ENCODE assay signal across 19 cellular contexts in the genomic region with DNA sequence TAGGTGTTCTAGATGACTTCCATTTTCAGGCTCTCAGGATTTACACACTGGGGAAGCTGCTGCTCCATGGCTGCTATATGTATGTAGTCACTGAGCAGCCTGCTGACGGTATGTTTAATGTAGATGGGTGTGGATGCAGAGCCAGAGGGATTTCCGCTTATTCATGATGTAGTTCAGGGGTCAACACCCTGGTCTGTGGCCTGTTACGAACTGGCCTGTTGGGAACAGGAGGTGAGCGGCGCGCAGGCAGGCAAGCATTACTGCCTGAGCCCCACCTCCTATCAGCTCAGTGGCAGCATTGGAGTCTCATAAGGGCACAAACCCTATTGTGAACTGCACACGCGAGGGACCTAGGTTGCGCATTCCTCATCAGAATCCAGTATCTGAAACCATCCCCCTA.
"Had no signal": no experiment of that assay in that cellular context is flagged by ENCODE, and none has a peak within 500 bp of the region (broad histone marks: within the 10 kb centered on the region; RNA-seq: fewer than 3 reads in every experiment).

No MANE protein-coding gene starts in this region.

- H3K9me3 Mint-ChIP-seq: activated CD8-positive, alpha-beta T cell treated with anti-CD3 and anti-CD28 coated beads for 36 hours; activated naive CD8-positive, alpha-beta T cell treated with anti-CD3 and anti-CD28 coated beads, Interleukin-2, amount 10 ng/mL, durations not matched to agents 7 days and 5 days; activated T-cell treated with anti-CD3 and anti-CD28 coated beads, Interleukin-2, amount 50 U/mL, for 72 hours; stimulated activated effector memory CD8-positive, alpha-beta T cell treated with anti-CD3 and anti-CD28 coated beads, Interleukin-12 subunit alpha, Interleukin-12 subunit beta, amount 100 ng/mL, for 72 hours had no signal

- H3K9me3 ChIP-seq: gastrocnemius medialis, psoas muscle, thoracic aorta, upper lobe of right lung had no signal

- H3K27ac ChIP-seq: gastrocnemius medialis, psoas muscle, thoracic aorta, upper lobe of right lung, VCaP had no signal

- H3K4me3 ChIP-seq: gastrocnemius medialis, psoas muscle, smooth muscle cell, thoracic aorta, upper lobe of right lung had no signal

- ATAC-seq: activated CD8-positive, alpha-beta T cell treated with anti-CD3 and anti-CD28 coated beads for 36 hours; activated T-cell treated with anti-CD3 and anti-CD28 coated beads, Interleukin-2, amount 50 U/mL, for 72 hours; gastrocnemius medialis; psoas muscle; right cardiac atrium; stimulated activated effector memory CD8-positive, alpha-beta T cell treated with anti-CD3 and anti-CD28 coated beads, Interleukin-12 subunit alpha, Interleukin-12 subunit beta, amount 100 ng/mL, for 72 hours; upper lobe of right lung had no signal

- H3K27ac Mint-ChIP-seq: activated CD8-positive, alpha-beta T cell treated with anti-CD3 and anti-CD28 coated beads for 36 hours; activated naive CD8-positive, alpha-beta T cell treated with anti-CD3 and anti-CD28 coated beads, Interleukin-2, amount 10 ng/mL, durations not matched to agents 7 days and 5 days; activated T-cell treated with anti-CD3 and anti-CD28 coated beads, Interleukin-2, amount 50 U/mL, for 72 hours; stimulated activated effector memory CD8-positive, alpha-beta T cell treated with anti-CD3 and anti-CD28 coated beads, Interleukin-12 subunit alpha, Interleukin-12 subunit beta, amount 100 ng/mL, for 72 hours had no signal

- H3K4me2 ChIP-seq: smooth muscle cell had no signal

- DNase-seq: activated CD8-positive, alpha-beta T cell treated with anti-CD3 and anti-CD28 coated beads for 36 hours; activated naive CD8-positive, alpha-beta T cell treated with anti-CD3 and anti-CD28 coated beads, Interleukin-2, amount 10 ng/mL, durations not matched to agents 7 days and 5 days; activated T-cell treated with anti-CD3 and anti-CD28 coated beads, Interleukin-2, amount 50 U/mL, for 72 hours; central memory CD4-positive, alpha-beta T cell; gastrocnemius medialis; mammary epithelial cell; midbrain; psoas muscle; right cardiac atrium; stimulated activated CD4-positive, alpha-beta T cell treated with anti-CD3 and anti-CD28 coated beads, Interleukin-4, amount 100 ng/mL, for 24 hours; T-helper 2 cell; upper lobe of right lung had no signal

- FAIRE-seq: colon, keratinocyte had no signal

- H3K4me1 ChIP-seq: upper lobe of right lung had no signal

- H3K27me3 ChIP-seq: gastrocnemius medialis, upper lobe of right lung had no signal

- H3K4me3 Mint-ChIP-seq: activated CD8-positive, alpha-beta T cell treated with anti-CD3 and anti-CD28 coated beads for 36 hours; activated naive CD8-positive, alpha-beta T cell treated with anti-CD3 and anti-CD28 coated beads, Interleukin-2, amount 10 ng/mL, durations not matched to agents 7 days and 5 days; activated T-cell treated with anti-CD3 and anti-CD28 coated beads, Interleukin-2, amount 50 U/mL, for 72 hours; brain; stimulated activated effector memory CD8-positive, alpha-beta T cell treated with anti-CD3 and anti-CD28 coated beads, Interleukin-12 subunit alpha, Interleukin-12 subunit beta, amount 100 ng/mL, for 72 hours had no signal

- H3K27me3 Mint-ChIP-seq: activated CD8-positive, alpha-beta T cell treated with anti-CD3 and anti-CD28 coated beads for 36 hours; activated naive CD8-positive, alpha-beta T cell treated with anti-CD3 and anti-CD28 coated beads, Interleukin-2, amount 10 ng/mL, durations not matched to agents 7 days and 5 days had no signal
